ENCODE assay signal across 8 cellular contexts in genomic region chr17:33520404-33521032, GRCh38.
DNase-seq lines count a peak whose midpoint lies in the region; ATAC-seq, FAIRE-seq and TF ChIP-seq lines count a peak whose summit lies in the region.

No MANE protein-coding gene starts in this region.

- H3K9me3 Mint-ChIP-seq in MCF 10A (ENCODE audit: unreplicated experiment): peaks cover 21% of the 10 kb centered on the region

- no peaks in the 10 kb centered on the region for H3K9me2 ChIP-seq in SU-DHL-6 (replicated peaks; ENCODE audit: insufficient read depth, low read length)

- H3K9me3 ChIP-seq in SU-DHL-6 (ENCODE audit: insufficient read depth, low read length) (no peaks in the 10 kb centered on the region), left lung (no peaks in the 10 kb centered on the region)

- H3F3A ChIP-seq in SU-DHL-6 (ENCODE audit: insufficient read depth): no peaks in the 10 kb centered on the region

- ATAC-seq in left lung (peak; percentile 73), HG03342 (IDR thresholded peaks at IDR 0.05; ENCODE audit: unreplicated experiment) (no peak)

- no peaks in the 10 kb centered on the region for H3K36me3 Mint-ChIP-seq in MCF 10A (ENCODE audit: insufficient read depth, unreplicated experiment)

- no peaks in the 10 kb centered on the region for H3K79me2 ChIP-seq in SU-DHL-6 (ENCODE audit: insufficient read depth, low read length)

- no peaks in the 10 kb centered on the region for H3K4me1 Mint-ChIP-seq in MCF 10A (ENCODE audit: insufficient read depth, unreplicated experiment)

- no peaks in the 10 kb centered on the region for H3K36me3 ChIP-seq in SU-DHL-6 (ENCODE audit: low read length)
- H3K36me3 ChIP-seq in left lung: no peaks in the 10 kb centered on the region

- no peaks in the 10 kb centered on the region for H3K27me3 ChIP-seq in SU-DHL-6 (ENCODE audit: low read length)
- no peaks in the 10 kb centered on the region for H3K27me3 ChIP-seq in left lung

- H4K20me1 ChIP-seq in SU-DHL-6 (ENCODE audit: low read depth, low read length): no peaks in the 10 kb centered on the region

- no peak overlapping the region for H3K4me2 ChIP-seq in SU-DHL-6 (ENCODE audit: low read depth, low read length, poor library complexity, severe bottlenecking)

- peak; percentile 55 for TF ChIP-seq CTCF in HFF-Myc (IDR thresholded peaks at IDR 0.05; ENCODE audit: low read depth, low read length, missing control alignments)
- peak; percentile 72 for TF ChIP-seq CTCF in SU-DHL-6 (IDR thresholded peaks at IDR 0.05; ENCODE audit: insufficient read depth, low read length, poor library complexity, severe bottlenecking)
- TF ChIP-seq CTCF in MCF 10A (IDR thresholded peaks at IDR 0.05; ENCODE audit: unreplicated experiment): peak; percentile 24
- TF ChIP-seq CTCF in left lung (IDR thresholded peaks at IDR 0.05): peak; percentile 64 to 66

- no peak overlapping the region for H3K27ac ChIP-seq in SU-DHL-6 (ENCODE audit: low read depth, low read length)
- H3K27ac ChIP-seq in left lung: no peak overlapping the region

- H3K9ac ChIP-seq in SU-DHL-6 (ENCODE audit: low read length): no peak overlapping the region

- H2AFZ ChIP-seq in SU-DHL-6 (ENCODE audit: low read depth, low read length, severe bottlenecking): no peak overlapping the region

- POLR2A ChIA-PET in MCF 10A (lab: Yijun Ruan, JAX): no interaction called here

- CTCF ChIA-PET in MCF 10A (lab: Yijun Ruan, JAX): interaction anchor here (0.6 to 2.2 kb wide), 15 partner anchors 8 to 626 kb away, joined by 3 to 8 read pairs (median 3); no protein-coding TSS in a partner anchor

- DNase-seq in COLO829 (ENCODE audit: low spot score): peak; percentile 66
- peak; percentile 0 for DNase-seq in HFF-Myc (ENCODE audit: extremely low read depth, low read depth)
- no peak for DNase-seq in MCF 10A (ENCODE audit: unreplicated experiment)
- DNase-seq in left lung: no peak
- peak; percentile 12 for DNase-seq in stimulated activated CD8-positive, alpha-beta memory T cell treated with anti-CD3 and anti-CD28 coated beads, Interleukin-4, amount 100 ng/mL, for 24 hours (ENCODE audit: low read depth)
- DNase-seq in RCC 7860 (ENCODE audit: low spot score): no peak

- H3K4me1 ChIP-seq in left lung: no peaks in the 10 kb centered on the region

- intact Hi-C loops in MCF 10A (cut with micrococcal nuclease): no loop called here
- intact Hi-C loops in left lung (cut with DNase I): no loop called here

- no peak overlapping the region for H3K27ac Mint-ChIP-seq in MCF 10A (ENCODE audit: low read depth, unreplicated experiment)

- FAIRE-seq in RCC 7860 (lab: Jason Lieb, UNC): no peak

- no peaks in the 10 kb centered on the region for H3K27me3 Mint-ChIP-seq in MCF 10A (ENCODE audit: insufficient read depth, unreplicated experiment)

- H3K4me3 ChIP-seq in HFF-Myc (replicated peaks; ENCODE audit: low read depth, low read length) (no peak overlapping the region), SU-DHL-6 (ENCODE audit: insufficient read depth, low read length, poor library complexity, severe bottlenecking) (no peak overlapping the region), left lung (no peak overlapping the region)

- BruUV-seq in MCF 10A (replicated peaks; lab: Mats Ljungman, UMichigan): no TSS peak

- H3K4me3 Mint-ChIP-seq in MCF 10A (ENCODE audit: unreplicated experiment): no peak overlapping the region

Comparison
In these comparisons a context has a peak if more than half of its experiments do, and no peak if none do; other contexts are left out.
1. DNase-seq: peak in COLO829 (single experiment), HFF-Myc (single experiment) and stimulated activated CD8-positive, alpha-beta memory T cell treated with anti-CD3 and anti-CD28 coated beads, Interleukin-4, amount 100 ng/mL, for 24 hours (single experiment); none in MCF 10A (single experiment), left lung (0 of 2) and RCC 7860 (single experiment).
2. Peak in every context shown above with its lines, with median percentiles within 50 percentile points of each other: CTCF ChIP-seq.